In genomic region chr7:111098011-111098925, GRCh38 we compare ENCODE assay signal across 8 cellular contexts. TPM values are rescaled to one million over a fixed set of nuclear protein-coding genes. Genes with fewer than 3 reads are reported as not detected.
DNase-seq lines count a peak whose midpoint lies in the region; ATAC-seq and TF ChIP-seq lines count a peak whose summit lies in the region.

No MANE protein-coding gene starts in this region.

- H3K4me1 Mint-ChIP-seq in CD4-positive, CD25-positive, alpha-beta regulatory T cell, result peaks cover 0 to 23% (median 6%) of the 10 kb centered on the region in 4 donors

- peak; percentile 81 for TF ChIP-seq CTCF in left ventricle myocardium inferior (IDR thresholded peaks at IDR 0.05; ENCODE audit: borderline replicate concordance)

- peak overlapping the region in 2 of 4 donors; percentile 7 to 38 for H3K4me3 Mint-ChIP-seq in CD4-positive, CD25-positive, alpha-beta regulatory T cell

- no peaks in the 10 kb centered on the region for H3K4me1 ChIP-seq in CD4-positive, CD25-positive, alpha-beta regulatory T cell (ENCODE audit: control insufficient read depth, insufficient read depth, low read length, poor library complexity, severe bottlenecking)
- H3K4me1 ChIP-seq in left ventricle myocardium inferior, result peaks cover 29% of the 10 kb centered on the region

- H3K36me3 Mint-ChIP-seq in CD4-positive, CD25-positive, alpha-beta regulatory T cell, result no peaks in the 10 kb centered on the region

- peak overlapping the region in 1 of 3 donors; percentile 7 for H3K27ac Mint-ChIP-seq in CD4-positive, CD25-positive, alpha-beta regulatory T cell

- H3K9me3 ChIP-seq in CD4-positive, CD25-positive, alpha-beta regulatory T cell (ENCODE audit: control insufficient read depth in 2 of 2, low read length in 2 of 2), result no peaks in the 10 kb centered on the region
- H3K9me3 ChIP-seq in left ventricle myocardium inferior (replicated peaks), result no peaks in the 10 kb centered on the region

- H3K4me3 ChIP-seq in CD4-positive, CD25-positive, alpha-beta regulatory T cell (ENCODE audit: low read depth, low read length), result peak overlapping the region; percentile 29
- no peak overlapping the region for H3K4me3 ChIP-seq in left ventricle myocardium inferior

- intact Hi-C loops in left ventricle myocardium inferior (cut with micrococcal nuclease), result no loop called here

- H3K27me3 Mint-ChIP-seq in CD4-positive, CD25-positive, alpha-beta regulatory T cell, result peaks cover 8% of the 10 kb centered on the region

- no peaks in the 10 kb centered on the region for H3K36me3 ChIP-seq in CD4-positive, CD25-positive, alpha-beta regulatory T cell (ENCODE audit: control insufficient read depth, insufficient read depth, low read length)
- H3K36me3 ChIP-seq in left ventricle myocardium inferior, result no peaks in the 10 kb centered on the region

- no peak overlapping the region for H3K27ac ChIP-seq in CD4-positive, CD25-positive, alpha-beta regulatory T cell (ENCODE audit: insufficient read depth, low read length, poor library complexity, severe bottlenecking)
- no peak overlapping the region for H3K27ac ChIP-seq in left ventricle myocardium inferior (replicated peaks)

- no peaks in the 10 kb centered on the region for H3K9me3 Mint-ChIP-seq in CD4-positive, CD25-positive, alpha-beta regulatory T cell

- peak; percentile 13 to 86 (median 57) for DNase-seq in CD4-positive, CD25-positive, alpha-beta regulatory T cell
- DNase-seq in NOMO-1 treated with DMSO at 0.1 percent for 48 hours (lab: John Stamatoyannopoulos, UW; ENCODE audit: unreplicated experiment) (peak; percentile 19), left ventricle myocardium inferior (peak; percentile 17), hepatic stellate cell (ENCODE audit: low spot score) (no peak)
- peak; percentile 38 for DNase-seq in activated effector memory CD4-positive, alpha-beta T cell treated with Interleukin-2 at 50 U/mL for 16 hours
- DNase-seq in stimulated activated CD4-positive, alpha-beta T cell treated with anti-CD3 and anti-CD28 coated beads, Interleukin-2, amount 100 ng/mL, for 48 hours, result peak; percentile 27 to 36

- peak; percentile 83 to 86 for ATAC-seq in CD4-positive, CD25-positive, alpha-beta regulatory T cell (ENCODE audit: low read depth in 2 of 2)
- ATAC-seq in GM18873 (IDR thresholded peaks at IDR 0.05; ENCODE audit: low FRiP score, unreplicated experiment), result peak; percentile 84
- peak; percentile 63 for ATAC-seq in HG03108 (IDR thresholded peaks at IDR 0.05; ENCODE audit: unreplicated experiment)

- H3K27me3 ChIP-seq in CD4-positive, CD25-positive, alpha-beta regulatory T cell (ENCODE audit: control insufficient read depth, insufficient read depth, low read length), result no peaks in the 10 kb centered on the region
- H3K27me3 ChIP-seq in left ventricle myocardium inferior (ENCODE audit: low read depth), result no peaks in the 10 kb centered on the region

RNA-seq across cellular contexts. Expression of gene LRRN3, which starts 7.3 kb away (rescaled TPM):
- 1.7 TPM for total RNA-seq in CD4-positive, CD25-positive, alpha-beta regulatory T cell
- polyA plus RNA-seq in CD4-positive, CD25-positive, alpha-beta regulatory T cell, result 1 to 10 TPM; 1.3 to 2.3 (median 1.9) TPM
- total RNA-seq in left ventricle myocardium inferior, result 7.4 TPM
